Comparison of ENCODE assay signal across 8 cellular contexts in the genomic region with DNA sequence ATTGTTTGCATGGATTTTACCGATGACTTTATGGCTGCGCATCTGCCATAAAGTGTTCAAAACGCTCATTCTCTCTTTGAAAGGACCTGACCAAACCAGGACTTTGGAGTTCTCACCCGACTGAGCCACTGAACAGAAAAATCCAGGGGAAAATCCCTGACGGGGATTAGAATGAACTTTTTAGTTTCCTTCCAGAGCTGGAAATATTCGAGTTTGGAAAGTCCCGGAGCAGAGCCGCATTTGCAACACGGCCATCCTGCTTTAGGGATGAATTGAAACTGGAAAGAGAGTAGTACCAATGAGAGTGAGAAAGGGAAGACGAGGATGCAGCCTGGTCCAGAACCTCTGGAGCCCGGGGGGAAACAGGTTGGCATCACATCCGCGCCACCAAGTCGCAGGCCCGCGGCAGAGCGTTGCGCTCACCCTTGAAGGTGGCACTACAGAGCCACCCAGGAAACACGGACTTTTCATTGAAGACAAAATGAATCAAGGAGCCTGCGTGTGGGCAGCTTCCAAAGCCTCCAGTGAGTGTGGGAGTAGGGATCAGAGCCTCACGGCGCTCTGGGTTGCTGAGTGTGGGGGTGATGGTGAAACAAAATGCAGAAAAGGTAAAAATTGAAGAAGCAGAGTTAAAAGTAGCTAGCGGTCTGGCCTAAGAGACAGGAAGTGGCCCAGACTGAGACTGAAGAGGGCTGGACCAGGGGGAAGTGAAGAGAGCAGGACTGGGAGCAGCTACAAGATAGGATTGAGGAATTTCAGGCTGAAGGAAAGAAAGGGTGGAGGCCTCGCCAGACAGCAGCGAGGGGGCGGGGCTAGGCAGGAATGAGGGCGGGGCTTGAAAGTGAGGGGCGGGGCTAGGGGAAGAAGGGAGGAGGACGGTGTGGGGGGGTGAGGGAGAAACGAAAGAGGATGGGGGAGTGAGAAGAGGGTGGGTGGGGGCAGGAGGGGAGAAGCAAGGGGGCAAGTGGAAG. TPM values are rescaled to one million over a fixed set of nuclear protein-coding genes. Genes with fewer than 3 reads are reported as not detected.
DNase-seq lines count a peak whose midpoint lies in the region; ATAC-seq and TF ChIP-seq lines count a peak whose summit lies in the region.

No MANE protein-coding gene starts in this region.

- H3K36me3 Mint-ChIP-seq in activated CD4-positive, alpha-beta T cell treated with anti-CD3 and anti-CD28 coated beads for 36 hours (ENCODE audit: low read depth), result peaks cover 5% of the 10 kb centered on the region

- no peaks in the 10 kb centered on the region for H3K9me3 Mint-ChIP-seq in activated CD4-positive, alpha-beta T cell treated with anti-CD3 and anti-CD28 coated beads for 36 hours (ENCODE audit: low read depth)

- intact Hi-C loops in activated CD4-positive, alpha-beta T cell treated with anti-CD3 and anti-CD28 coated beads for 36 hours (cut with DNase I, micrococcal nuclease), result loop anchor here (2.0 to 5.0 kb wide), 9 partner anchors 39 to 890 kb away; partner anchors contain the start of genes ARPC1A (in 1 of the 2), BAIAP2L1 (in 1 of the 2), BRI3 (in 1 of the 2) and TECPR1 (in 1 of the 2)

- DNase-seq in AG09309 (ENCODE audit: low read depth), result peak; percentile 41
- peak; percentile 34 for DNase-seq in HuH-7 (ENCODE audit: low spot score)
- peak; percentile 84 for DNase-seq in activated CD4-positive, alpha-beta T cell treated with anti-CD3 and anti-CD28 coated beads for 36 hours
- DNase-seq in cerebellum (ENCODE audit: low spot score), result peak; percentile 60
- peak; percentile 76 for DNase-seq in left kidney (ENCODE audit: low read depth, low spot score)
- DNase-seq in stimulated activated CD4-positive, alpha-beta T cell treated with anti-CD3 and anti-CD28 coated beads, Interleukin-15, amount 100 ng/mL, for 48 hours (ENCODE audit: low read depth in 2 of 2), result peak; percentile 50 to 58
- DNase-seq in NCI-H2081 treated with DMSO at 0.1 percent for 48 hours (lab: John Stamatoyannopoulos, UW), result no peak
- no peak for DNase-seq in GOT3 (lab: John Stamatoyannopoulos, UW)

- CTCF ChIA-PET in activated CD4-positive, alpha-beta T cell treated with anti-CD3 and anti-CD28 coated beads for 36 hours (lab: Charles Lee), result interaction anchor here (1.5 kb wide), 1 partner anchor 11 kb away, joined by 3 read pairs; no protein-coding TSS in a partner anchor

- POLR2A ChIA-PET in activated CD4-positive, alpha-beta T cell treated with anti-CD3 and anti-CD28 coated beads for 36 hours (lab: Charles Lee), result interaction anchor here (0.5 kb wide), 1 partner anchor 132 kb away, joined by 3 read pairs; no protein-coding TSS in a partner anchor

- peak overlapping the region; percentile 90 for H3K27ac Mint-ChIP-seq in activated CD4-positive, alpha-beta T cell treated with anti-CD3 and anti-CD28 coated beads for 36 hours

- no peak for TF ChIP-seq CTCF in AG09309 (IDR thresholded peaks at IDR 0.05; ENCODE audit: control insufficient read depth, insufficient read depth, low read depth, low read length, missing control alignments)

- peaks cover under 1% of the 10 kb centered on the region for H3K27me3 Mint-ChIP-seq in activated CD4-positive, alpha-beta T cell treated with anti-CD3 and anti-CD28 coated beads for 36 hours

- H3K4me1 Mint-ChIP-seq in activated CD4-positive, alpha-beta T cell treated with anti-CD3 and anti-CD28 coated beads for 36 hours, result peaks cover 51% of the 10 kb centered on the region

- peak; percentile 54 for ATAC-seq in activated CD4-positive, alpha-beta T cell treated with anti-CD3 and anti-CD28 coated beads for 36 hours

- peak overlapping the region; percentile 72 for H3K4me3 ChIP-seq in AG09309 (ENCODE audit: control insufficient read depth, low read depth, low read length)

- H3K4me3 Mint-ChIP-seq in activated CD4-positive, alpha-beta T cell treated with anti-CD3 and anti-CD28 coated beads for 36 hours, result peak overlapping the region; percentile 81

RNA-seq across cellular contexts. Expression of gene SMURF1, which starts 1.9 kb away (rescaled TPM):
- 10 to 100 TPM; 12.4 to 13.4 TPM for total RNA-seq in activated CD4-positive, alpha-beta T cell treated with anti-CD3 and anti-CD28 coated beads for 36 hours
- 19.4 TPM for total RNA-seq in cerebellum

Comparison
In these comparisons a context has a peak if more than half of its experiments do, and no peak if none do; other contexts are left out.
1. DNase-seq: peak in AG09309 (single experiment), HuH-7 (single experiment), activated CD4-positive, alpha-beta T cell treated with anti-CD3 and anti-CD28 coated beads for 36 hours (single experiment), cerebellum (single experiment), left kidney (single experiment) and stimulated activated CD4-positive, alpha-beta T cell treated with anti-CD3 and anti-CD28 coated beads, Interleukin-15, amount 100 ng/mL, for 48 hours (2 of 2); none in NCI-H2081 treated with DMSO at 0.1 percent for 48 hours (single experiment) and GOT3 (single experiment).